In genomic region chr2:207937253-207937652, GRCh38 we compare ENCODE assay signal across 30 cellular contexts.
"Had no signal": no experiment of that assay in that cellular context is flagged by ENCODE, and none has a peak within 500 bp of the region (broad histone marks: within the 10 kb centered on the region; RNA-seq: fewer than 3 reads in every experiment).

No MANE protein-coding gene starts in this region.

- H3K4me1 ChIP-seq: body of pancreas, foreskin keratinocyte had no signal

- H3K9me3 ChIP-seq: adrenal gland, body of pancreas, colonic mucosa, esophagus muscularis mucosa, gastrocnemius medialis had no signal

- H3K36me3 ChIP-seq: adrenal gland, colonic mucosa, gastrocnemius medialis, WERI-Rb-1 had no signal

- H3K27me3 ChIP-seq: adrenal gland, body of pancreas, colonic mucosa, esophagus muscularis mucosa, foreskin keratinocyte, gastrocnemius medialis had no signal

- H3K4me3 ChIP-seq: adrenal gland, body of pancreas, colonic mucosa, esophagus muscularis mucosa, gastrocnemius medialis had no signal

- H3K27ac ChIP-seq: adrenal gland, body of pancreas, colonic mucosa, esophagus muscularis mucosa, foreskin keratinocyte, gastrocnemius medialis, WERI-Rb-1 had no signal

- DNase-seq: activated B cell treated with CpG ODN at 0.5 μM for 24 hours; activated CD4-positive, alpha-beta memory T cell treated with anti-CD3 and anti-CD28 coated beads for 36 hours; activated CD4-positive, alpha-beta T cell treated with anti-CD3 and anti-CD28 coated beads, Interleukin-2, amount 10 ng/mL, durations not matched to agents 24 days and 14 days; activated CD8-positive, alpha-beta memory T cell treated with anti-CD3 and anti-CD28 coated beads, Interleukin-2, amount 10 ng/mL, durations not matched to agents 7 days and 5 days; activated CD8-positive, alpha-beta memory T cell treated with anti-CD3 and anti-CD28 coated beads, Interleukin-2, amount 50 U/mL, for 4 hours; activated CD8-positive, alpha-beta T cell treated with anti-CD3 and anti-CD28 coated beads, Interleukin-2, amount 10 ng/mL, durations not matched to agents 7 days and 5 days; activated effector memory CD4-positive, alpha-beta T cell treated with anti-CD3 and anti-CD28 coated beads, Interleukin-2, amount 50 U/mL, for 16 hours; activated naive CD4-positive, alpha-beta T cell treated with anti-CD3 and anti-CD28 coated beads for 36 hours; activated naive CD8-positive, alpha-beta T cell treated with anti-CD3 and anti-CD28 coated beads for 36 hours; activated naive CD8-positive, alpha-beta T cell treated with anti-CD3 and anti-CD28 coated beads, Interleukin-2, amount 50 U/mL, for 24 hours; activated T-cell treated with anti-CD3 and anti-CD28 coated beads, Interleukin-2, amount 50 U/mL, for 1 hour; activated T-cell treated with anti-CD3 and anti-CD28 coated beads, Interleukin-2, amount 50 U/mL, for 48 hours; amygdala; aorta; body of pancreas; central memory CD4-positive, alpha-beta T cell; cerebellar nuclear complex; colonic mucosa; effector memory CD4-positive, alpha-beta T cell; erythroblast; foreskin keratinocyte; gastrocnemius medialis; glutamatergic neuron; T-helper 1 cell; T-helper 17 cell; T1000; WERI-Rb-1 had no signal

- ATAC-seq: activated CD4-positive, CD25-positive, alpha-beta regulatory T cell treated with anti-CD3 and anti-CD28 coated beads, Interleukin-2, amount 50 U/mL, for 24 hours; activated CD8-positive, alpha-beta memory T cell treated with anti-CD3 and anti-CD28 coated beads, Interleukin-2, amount 10 ng/mL, durations not matched to agents 7 days and 5 days; activated CD8-positive, alpha-beta T cell treated with anti-CD3 and anti-CD28 coated beads, Interleukin-2, amount 10 ng/mL, durations not matched to agents 7 days and 5 days; activated naive CD8-positive, alpha-beta T cell treated with anti-CD3 and anti-CD28 coated beads, Interleukin-2, amount 50 U/mL, for 24 hours; body of pancreas; foreskin keratinocyte; gastrocnemius medialis; T-helper 17 cell had no signal
